10 cellular contexts compared by ENCODE assay signal in the genomic region with DNA sequence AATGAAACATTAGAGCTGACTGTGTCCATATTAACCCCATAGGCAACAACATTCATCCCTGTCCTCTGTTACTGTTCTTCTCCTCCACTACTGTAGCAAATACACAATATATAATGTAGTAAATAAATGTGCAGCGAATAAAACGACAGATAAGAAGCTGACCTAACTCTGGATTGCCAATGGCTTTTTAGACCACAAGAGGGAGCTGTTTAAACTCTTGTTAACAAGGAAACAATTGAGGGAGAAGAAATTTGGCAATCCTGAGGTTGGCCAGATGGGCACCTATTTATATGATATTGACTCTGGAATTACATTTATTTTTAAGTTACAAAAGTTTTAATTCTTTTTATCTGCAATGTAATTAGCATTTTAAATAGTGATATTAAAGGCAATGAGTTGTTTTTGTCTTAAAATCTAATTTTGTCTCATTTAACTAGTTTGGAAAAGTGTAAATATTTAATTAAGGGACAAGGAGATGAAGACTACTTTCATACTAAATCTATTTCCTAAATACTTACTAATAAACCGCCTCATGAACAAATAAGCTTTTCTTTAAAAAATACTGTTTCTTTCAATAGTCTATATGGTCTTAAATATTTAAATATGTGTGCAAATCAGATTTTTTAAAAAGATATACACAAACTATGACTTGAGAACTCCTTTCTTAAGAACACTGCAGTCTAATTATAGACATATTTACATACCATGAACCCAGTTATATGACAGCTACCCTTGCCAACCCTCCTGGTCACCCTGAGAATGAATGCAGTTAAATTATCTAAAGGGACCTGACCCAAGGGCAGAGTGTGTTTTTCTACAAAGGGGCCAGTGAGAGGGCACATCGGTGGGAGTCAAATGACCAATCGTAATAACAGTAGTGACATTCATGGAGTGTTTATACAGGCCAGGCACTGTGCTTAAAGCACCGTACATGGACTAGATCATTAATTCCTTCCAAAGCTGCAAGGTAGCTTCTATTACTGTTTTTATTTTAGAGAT. TPM values are rescaled to one million over a fixed set of nuclear protein-coding genes. Genes with fewer than 3 reads are reported as not detected.
DNase-seq lines count a peak whose midpoint lies in the region; ATAC-seq and TF ChIP-seq lines count a peak whose summit lies in the region.
"Had no signal": no experiment of that assay in that cellular context is flagged by ENCODE, and none has a peak within 500 bp of the region (broad histone marks: within the 10 kb centered on the region; RNA-seq: fewer than 3 reads in every experiment).

No MANE protein-coding gene starts in this region.

- no peaks in the 10 kb centered on the region for H3K9me3 ChIP-seq in SJCRH30 (replicated peaks)

- H3K4me1 Mint-ChIP-seq in nephron = no peaks in the 10 kb centered on the region
- H3K4me1 Mint-ChIP-seq: activated naive CD8-positive, alpha-beta T cell treated with anti-CD3 and anti-CD28 coated beads, Interleukin-2, amount 10 ng/mL, durations not matched to agents 7 days and 5 days had no signal

- no peak overlapping the region for H3K27ac Mint-ChIP-seq in nephron
- H3K27ac Mint-ChIP-seq: activated naive CD8-positive, alpha-beta T cell treated with anti-CD3 and anti-CD28 coated beads, Interleukin-2, amount 10 ng/mL, durations not matched to agents 7 days and 5 days; stimulated activated naive CD8-positive, alpha-beta T cell treated with anti-CD3 and anti-CD28 coated beads, Interleukin-15, Interleukin-2, amounts not matched to agents 100 ng/mL and 50 ng/mL, for 24 hours had no signal

- H3K27ac ChIP-seq in SJCRH30 = no peak overlapping the region

- no peak for TF ChIP-seq POLR2A in NB4 (IDR thresholded peaks at IDR 0.05; ENCODE audit: extremely low read depth, insufficient read length)
- TF ChIP-seq POLR2A in erythroblast (IDR thresholded peaks at IDR 0.05; ENCODE audit: low read length) = no peak

- TF ChIP-seq CTCF in NB4 (IDR thresholded peaks at IDR 0.05; ENCODE audit: low read depth, low read length) (peak; percentile 58), nephron (IDR thresholded peaks at IDR 0.05; ENCODE audit: unreplicated experiment in 3 of 3) (peak; percentile 85 to 87 (median 87))

- H3K27me3 Mint-ChIP-seq in nephron (ENCODE audit: low read depth) = peaks cover 13% of the 10 kb centered on the region

- peak; percentile 68 for ATAC-seq in GM21526 (IDR thresholded peaks at IDR 0.05; ENCODE audit: low FRiP score, unreplicated experiment)

- H3K36me3 ChIP-seq in SJCRH30 = no peaks in the 10 kb centered on the region

- DNase-seq in DMS79 treated with DMSO at 0.1 percent for 48 hours (lab: John Stamatoyannopoulos, UW) = peak; percentile 16
- peak; percentile 71 for DNase-seq in NB4 (ENCODE audit: low read depth)
- peak; percentile 45 to 81 for DNase-seq in SJCRH30
- peak; percentile 82 to 88 for DNase-seq in erythroblast (lab: John Stamatoyannopoulos, UW)
- no peak for DNase-seq in effector CD8-positive, alpha-beta T cell (lab: John Stamatoyannopoulos, UW)
- no peak for DNase-seq in activated effector memory CD4-positive, alpha-beta T cell treated with anti-CD3 and anti-CD28 coated beads, Interleukin-2, amount 50 U/mL, for 16 hours
- DNase-seq: activated naive CD8-positive, alpha-beta T cell treated with anti-CD3 and anti-CD28 coated beads, Interleukin-2, amount 10 ng/mL, durations not matched to agents 7 days and 5 days had no signal

- H3K36me3 Mint-ChIP-seq in nephron (ENCODE audit: low read depth) = no peaks in the 10 kb centered on the region
- H3K36me3 Mint-ChIP-seq: activated naive CD8-positive, alpha-beta T cell treated with anti-CD3 and anti-CD28 coated beads, Interleukin-2, amount 10 ng/mL, durations not matched to agents 7 days and 5 days had no signal

- no peak overlapping the region for H3K4me3 Mint-ChIP-seq in nephron
- H3K4me3 Mint-ChIP-seq: activated naive CD8-positive, alpha-beta T cell treated with anti-CD3 and anti-CD28 coated beads, Interleukin-2, amount 10 ng/mL, durations not matched to agents 7 days and 5 days; stimulated activated naive CD8-positive, alpha-beta T cell treated with anti-CD3 and anti-CD28 coated beads, Interleukin-15, Interleukin-2, amounts not matched to agents 100 ng/mL and 50 ng/mL, for 24 hours had no signal

- H3K9me3 Mint-ChIP-seq in nephron = no peaks in the 10 kb centered on the region
- H3K9me3 Mint-ChIP-seq: activated naive CD8-positive, alpha-beta T cell treated with anti-CD3 and anti-CD28 coated beads, Interleukin-2, amount 10 ng/mL, durations not matched to agents 7 days and 5 days; stimulated activated naive CD8-positive, alpha-beta T cell treated with anti-CD3 and anti-CD28 coated beads, Interleukin-15, Interleukin-2, amounts not matched to agents 100 ng/mL and 50 ng/mL, for 24 hours had no signal

- no peaks in the 10 kb centered on the region for H3K27me3 ChIP-seq in SJCRH30

- H3K4me3 ChIP-seq in NB4 (ENCODE audit: low read depth, low read length) = no peak overlapping the region
- no peak overlapping the region for H3K4me3 ChIP-seq in SJCRH30

- peaks cover 5% of the 10 kb centered on the region; the same call in 1 of the 2 replicates for H3K4me1 ChIP-seq in SJCRH30

RNA-seq across cellular contexts. Expression of a gene that starts 52.9 kb away (rescaled TPM):
- 32.0 and 36.5 TPM in 2 replicates for total RNA-seq in SJCRH30 (2014; rRNA removed; shearing (Covaris generic))

Comparison
In these comparisons a context has a peak if more than half of its experiments do, and no peak if none do; other contexts are left out.
1. DNase-seq: peak in DMS79 treated with DMSO at 0.1 percent for 48 hours (single experiment), NB4 (single experiment), SJCRH30 (2 of 2) and erythroblast (2 of 2); none in effector CD8-positive, alpha-beta T cell (single experiment) and activated effector memory CD4-positive, alpha-beta T cell treated with anti-CD3 and anti-CD28 coated beads, Interleukin-2, amount 50 U/mL, for 16 hours (single experiment).